ENCODE assay signal across 14 cellular contexts in the genomic region with DNA sequence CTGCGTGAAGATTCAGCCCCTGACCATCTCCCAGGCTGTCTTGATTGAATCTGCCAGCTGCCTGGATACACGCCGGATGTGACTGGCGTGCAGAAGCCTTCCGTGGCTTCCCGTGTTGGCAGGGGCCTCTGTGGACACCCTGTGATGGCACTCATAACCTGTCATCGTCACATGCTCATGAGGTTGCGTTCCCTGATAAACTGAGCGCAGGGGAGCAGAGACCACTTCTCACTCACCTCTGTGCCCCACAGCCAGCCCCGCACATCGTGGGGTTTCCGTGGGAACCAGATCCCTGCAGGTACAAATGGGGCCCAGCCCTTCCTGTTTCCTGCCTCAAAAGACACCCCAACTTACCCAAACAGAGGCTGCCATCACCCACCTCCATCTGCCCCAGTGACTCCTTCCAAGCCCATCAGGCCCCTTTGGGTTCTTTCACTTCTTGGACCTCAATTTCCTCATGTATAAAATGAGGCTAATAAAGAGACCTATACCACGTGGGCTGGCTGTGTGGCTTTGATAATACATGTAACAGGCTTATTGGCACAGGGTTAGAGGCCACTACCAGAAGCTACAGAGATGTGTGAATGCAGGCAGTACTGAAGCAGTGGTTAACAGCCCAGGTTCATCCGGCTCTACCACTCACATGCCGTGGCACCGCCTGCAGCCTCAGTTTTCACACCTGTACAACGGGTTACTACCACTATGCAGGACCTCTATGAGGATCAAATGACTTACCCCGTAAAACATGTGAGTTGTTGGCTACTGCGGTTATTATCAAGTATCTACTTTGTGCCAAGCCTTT. TPM values are rescaled to one million over a fixed set of nuclear protein-coding genes. Genes with fewer than 3 reads are reported as not detected.
DNase-seq lines count a peak whose midpoint lies in the region; FAIRE-seq and TF ChIP-seq lines count a peak whose summit lies in the region.
"Had no signal": no experiment of that assay in that cellular context is flagged by ENCODE, and none has a peak within 500 bp of the region (broad histone marks: within the 10 kb centered on the region; RNA-seq: fewer than 3 reads in every experiment).

No MANE protein-coding gene starts in this region.

- intact Hi-C loops in activated CD4-positive, alpha-beta memory T cell treated with anti-CD3 and anti-CD28 coated beads for 36 hours (cut with micrococcal nuclease), result no loop called here

- no peak overlapping the region for H3K4me3 ChIP-seq in bronchial epithelial cell (ENCODE audit: low read depth, low read length)

- CTCF ChIA-PET in activated CD4-positive, alpha-beta memory T cell treated with anti-CD3 and anti-CD28 coated beads for 36 hours (lab: Charles Lee), result interaction anchor here (1.1 to 1.5 kb wide), 2 partner anchors 16 to 26 kb away, joined by 5 to 7 read pairs; no protein-coding TSS in a partner anchor

- peak; percentile 84 for FAIRE-seq in bronchial epithelial cell (lab: Jason Lieb, UNC)
- FAIRE-seq: islet of Langerhans had no signal

- H3K36me3 Mint-ChIP-seq in T-helper 2 cell treated with Interferon-gamma antibody and Interleukin-4, amounts not matched to agents 5 μg/mL and 100 μg/mL, for 36 hours (ENCODE audit: low read depth), result peaks cover 33% of the 10 kb centered on the region
- H3K36me3 Mint-ChIP-seq in activated CD4-positive, alpha-beta memory T cell treated with anti-CD3 and anti-CD28 coated beads for 36 hours, result peaks cover 41% of the 10 kb centered on the region

- peaks cover 3% of the 10 kb centered on the region for H3K4me1 Mint-ChIP-seq in T-helper 2 cell treated with Interferon-gamma antibody and Interleukin-4, amounts not matched to agents 5 μg/mL and 100 μg/mL, for 36 hours (ENCODE audit: low read depth)
- peaks cover 28% of the 10 kb centered on the region for H3K4me1 Mint-ChIP-seq in activated CD4-positive, alpha-beta memory T cell treated with anti-CD3 and anti-CD28 coated beads for 36 hours (ENCODE audit: low read depth)

- TF ChIP-seq CTCF in bronchial epithelial cell (IDR thresholded peaks at IDR 0.05; ENCODE audit: insufficient read depth, low read length, severe bottlenecking), result no peak

- DNase-seq in T-helper 2 cell (peak in 3 of 5 experiments; percentile 30 to 80 (median 62)), bronchial epithelial cell (ENCODE audit: low read depth) (no peak), NCI-H526 (lab: John Stamatoyannopoulos, UW) (no peak), CD1c-positive myeloid dendritic cell (ENCODE audit: extremely low spot score) (no peak), ecto neural progenitor cell (ENCODE audit: low spot score) (no peak)
- no peak for DNase-seq in T-helper 2 cell treated with Interferon-gamma antibody and Interleukin-4, amounts not matched to agents 5 μg/mL and 100 μg/mL, for 36 hours (ENCODE audit: low spot score)
- peak; percentile 51 for DNase-seq in activated CD4-positive, alpha-beta memory T cell treated with anti-CD3 and anti-CD28 coated beads for 36 hours
- peak; percentile 26 to 35 for DNase-seq in stimulated activated CD4-positive, alpha-beta T cell treated with anti-CD3 and anti-CD28 coated beads, Interleukin-2, amount 100 ng/mL, for 24 hours
- DNase-seq: C1 segment of cervical spinal cord, glutamatergic neuron, substantia nigra had no signal

- no peak overlapping the region for H3K27ac Mint-ChIP-seq in T-helper 2 cell treated with Interferon-gamma antibody and Interleukin-4, amounts not matched to agents 5 μg/mL and 100 μg/mL, for 36 hours
- peak overlapping the region; percentile 67 for H3K27ac Mint-ChIP-seq in activated CD4-positive, alpha-beta memory T cell treated with anti-CD3 and anti-CD28 coated beads for 36 hours

- POLR2A ChIA-PET in activated CD4-positive, alpha-beta memory T cell treated with anti-CD3 and anti-CD28 coated beads for 36 hours (lab: Charles Lee), result no interaction called here

- no peaks in the 10 kb centered on the region for H3K9me3 Mint-ChIP-seq in T-helper 2 cell treated with Interferon-gamma antibody and Interleukin-4, amounts not matched to agents 5 μg/mL and 100 μg/mL, for 36 hours
- H3K9me3 Mint-ChIP-seq in activated CD4-positive, alpha-beta memory T cell treated with anti-CD3 and anti-CD28 coated beads for 36 hours, result peaks cover 18% of the 10 kb centered on the region

- H3K27me3 ChIP-seq in bronchial epithelial cell (ENCODE audit: control insufficient read depth, insufficient read depth, low read length), result no peaks in the 10 kb centered on the region

- no peaks in the 10 kb centered on the region for H3K27me3 Mint-ChIP-seq in T-helper 2 cell treated with Interferon-gamma antibody and Interleukin-4, amounts not matched to agents 5 μg/mL and 100 μg/mL, for 36 hours (ENCODE audit: low read depth)
- H3K27me3 Mint-ChIP-seq in activated CD4-positive, alpha-beta memory T cell treated with anti-CD3 and anti-CD28 coated beads for 36 hours, result no peaks in the 10 kb centered on the region

- no peaks in the 10 kb centered on the region for H3K36me3 ChIP-seq in bronchial epithelial cell (ENCODE audit: control insufficient read depth, insufficient read depth, low read length)

- no peak overlapping the region for H3K4me3 Mint-ChIP-seq in T-helper 2 cell treated with Interferon-gamma antibody and Interleukin-4, amounts not matched to agents 5 μg/mL and 100 μg/mL, for 36 hours
- no peak overlapping the region for H3K4me3 Mint-ChIP-seq in activated CD4-positive, alpha-beta memory T cell treated with anti-CD3 and anti-CD28 coated beads for 36 hours

RNA-seq across cellular contexts. Expression of a gene that starts 23.6 kb away (rescaled TPM):
- total RNA-seq in activated CD4-positive, alpha-beta memory T cell treated with anti-CD3 and anti-CD28 coated beads for 36 hours, result under 1 TPM; 0.17 to 0.19 TPM
- total RNA-seq in bronchial epithelial cell, result not detected in 2 replicates
- total RNA-seq: epithelial cell of proximal tubule, pulmonary artery endothelial cell had no signal

RNA-seq across cellular contexts. Expression of a gene that starts 44.1 kb away (rescaled TPM):
- 10 to 100 TPM; 25.0 to 31.3 TPM for total RNA-seq in activated CD4-positive, alpha-beta memory T cell treated with anti-CD3 and anti-CD28 coated beads for 36 hours
- 55.3 and 108 TPM in 2 replicates for total RNA-seq in bronchial epithelial cell

Comparison
In these comparisons a context has a peak if more than half of its experiments do, and no peak if none do; other contexts are left out.
1. DNase-seq: peak in T-helper 2 cell (3 of 5), activated CD4-positive, alpha-beta memory T cell treated with anti-CD3 and anti-CD28 coated beads for 36 hours (single experiment) and stimulated activated CD4-positive, alpha-beta T cell treated with anti-CD3 and anti-CD28 coated beads, Interleukin-2, amount 100 ng/mL, for 24 hours (2 of 2); none in T-helper 2 cell treated with Interferon-gamma antibody and Interleukin-4, amounts not matched to agents 5 μg/mL and 100 μg/mL, for 36 hours (single experiment), bronchial epithelial cell (single experiment), NCI-H526 (0 of 2), CD1c-positive myeloid dendritic cell (single experiment) and ecto neural progenitor cell (single experiment).